Comparison of ENCODE assay signal across 8 cellular contexts in the genomic region with DNA sequence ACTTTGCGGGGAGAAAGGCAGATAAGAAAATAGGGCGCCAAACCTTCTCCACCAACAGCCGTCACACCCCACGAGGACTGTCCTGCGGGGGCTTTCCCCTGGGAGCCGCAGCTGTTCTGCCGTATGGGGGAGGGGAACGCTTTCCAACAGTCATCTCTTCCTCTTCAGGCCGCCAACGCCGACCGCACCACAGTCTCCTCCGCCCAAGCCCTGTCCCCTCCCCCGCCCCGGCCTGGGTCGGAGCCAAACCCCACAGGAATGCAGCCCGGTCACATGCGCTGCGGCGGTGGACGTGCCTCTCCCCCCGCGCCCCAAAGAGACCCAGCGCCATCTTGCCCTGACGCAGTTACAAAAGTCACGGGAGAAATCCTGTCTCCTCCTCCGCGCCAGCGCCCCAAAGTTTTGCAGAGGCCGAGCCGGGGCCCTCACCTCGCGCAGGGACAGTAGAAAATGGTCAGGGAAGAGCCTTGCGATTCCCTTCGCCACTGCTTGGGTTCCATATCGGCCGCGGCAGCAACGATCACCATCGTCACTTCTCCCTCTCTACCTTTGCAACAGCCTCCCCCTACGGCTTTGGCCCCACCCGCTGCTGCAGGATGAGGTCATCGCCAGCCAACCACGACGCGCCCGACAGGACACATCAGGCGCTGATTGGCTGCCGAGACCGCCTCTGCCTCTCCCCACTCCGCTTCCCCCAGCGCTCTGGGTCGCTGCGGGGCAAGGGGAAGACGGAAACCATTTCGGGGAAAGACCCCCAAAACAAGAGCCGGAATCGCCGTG. TPM values are rescaled to one million over a fixed set of nuclear protein-coding genes. Genes with fewer than 3 reads are reported as not detected.
DNase-seq lines count a peak whose midpoint lies in the region; ATAC-seq and TF ChIP-seq lines count a peak whose summit lies in the region.

No MANE protein-coding gene starts in this region.

- peak; percentile 67 for ATAC-seq in GM21390 (IDR thresholded peaks at IDR 0.05; ENCODE audit: unreplicated experiment)

- no peaks in the 10 kb centered on the region for H3K27me3 ChIP-seq in endodermal cell (ENCODE audit: control insufficient read depth, insufficient read depth, low read length, poor library complexity, severe bottlenecking)

- H3K9me3 ChIP-seq in endodermal cell (ENCODE audit: control insufficient read depth, low read length): no peaks in the 10 kb centered on the region

- H3K4me1 ChIP-seq in endodermal cell (ENCODE audit: control insufficient read depth, insufficient read depth, low read length): no peaks in the 10 kb centered on the region

- TF ChIP-seq CTCF in endodermal cell (conservative IDR thresholded peaks at IDR 0.05): no peak

- in situ Hi-C loops in Caki2 (cut with HindIII; ENCODE audit: low pct_unique_long_range_greater_than_20kb, low sequenced_read_pairs): no loop called here

- peak overlapping the region; percentile 100 for H3K27ac ChIP-seq in endodermal cell (ENCODE audit: low read depth, low read length)

- peak overlapping the region; percentile 100 for H3K4me3 Mint-ChIP-seq in endodermal cell

- peaks cover 18% of the 10 kb centered on the region for H3K36me3 ChIP-seq in endodermal cell (ENCODE audit: control insufficient read depth, insufficient read depth, low read length)

- peak overlapping the region; percentile 99 for H3K4me3 ChIP-seq in endodermal cell (ENCODE audit: low read length)

- peaks cover 25% of the 10 kb centered on the region for H3K36me3 Mint-ChIP-seq in endodermal cell (ENCODE audit: low read depth)

- no peaks in the 10 kb centered on the region for H3K9me3 Mint-ChIP-seq in endodermal cell

- peak overlapping the region; percentile 100 for H3K27ac Mint-ChIP-seq in endodermal cell

- peaks cover 27% of the 10 kb centered on the region for H3K4me1 Mint-ChIP-seq in endodermal cell

- H3K9ac ChIP-seq in endodermal cell (ENCODE audit: extremely low read depth, low read length, poor library complexity, severe bottlenecking): peak overlapping the region; percentile 100

- H3K27me3 Mint-ChIP-seq in endodermal cell (ENCODE audit: insufficient read depth): peaks cover 2% of the 10 kb centered on the region

- WGBS in endodermal cell (ENCODE audit: insufficient coverage in 1 of 2, insufficient read length in 1 of 2), 2 experiments: 0 to 1% methylated on average over 16 to 59 of the region's 59 CpGs

- peak; percentile 99 for DNase-seq in Caki2 (ENCODE audit: low read depth)
- peak; percentile 59 to 99 (median 98) for DNase-seq in HUDEP-2 (lab: John Stamatoyannopoulos, UW; ENCODE audit: unreplicated experiment in 76 of 76)
- peak; percentile 89 for DNase-seq in NOMO-1 treated with dmso at 0.1 percent for 144 hours (lab: John Stamatoyannopoulos, UW; ENCODE audit: unreplicated experiment)
- peak; percentile 99 for DNase-seq in activated CD8-positive, alpha-beta memory T cell treated with anti-CD3 and anti-CD28 coated beads, Interleukin-2, amount 50 U/mL, for 24 hours (ENCODE audit: extremely low read depth)
- peak; percentile 98 for DNase-seq in endodermal cell
- DNase-seq in mesenteric fat pad (ENCODE audit: low spot score): peak; percentile 100
- peak; percentile 99 for DNase-seq in stimulated activated CD8-positive, alpha-beta memory T cell treated with anti-CD3 and anti-CD28 coated beads, Interleukin-15, amount 100 ng/mL, for 1 hour (ENCODE audit: low read depth)

RNA-seq across cellular contexts. Expression of a gene that starts 1.3 kb away (rescaled TPM):
- 9.2 and 12.2 TPM in 2 replicates for total RNA-seq in Caki2 (2014; rRNA removed; shearing (Covaris generic); ENCODE audit: low replicate concordance)
- total RNA-seq in endodermal cell (10 to 100 TPM; 65.7 to 70.4 TPM), mesenteric fat pad (72.4 TPM)
- polyA plus RNA-seq in endodermal cell (2013, experiment 1 of 2): 73.3 TPM
- 71.3 TPM for polyA plus RNA-seq in endodermal cell (2013, experiment 2 of 2)

Comparison
In these comparisons a context has a peak if more than half of its experiments do, and no peak if none do; other contexts are left out.
1. Peak in every context shown above with its lines: DNase-seq, ATAC-seq, H3K4me3 ChIP-seq and H3K27ac ChIP-seq.